Comparison of ENCODE assay signal across 7 cellular contexts in genomic region chr15:74459798-74460197, GRCh38. TPM values are rescaled to one million over a fixed set of nuclear protein-coding genes. Genes with fewer than 3 reads are reported as not detected.
DNase-seq lines count a peak whose midpoint lies in the region; FAIRE-seq and TF ChIP-seq lines count a peak whose summit lies in the region.
"Not testable (repeated sequence)": the region's sequence is repeated elsewhere in the genome, so short reads cannot be mapped to it uniquely, and the experiment has no call there.

No MANE protein-coding gene starts in this region.

- not testable (repeated sequence) for H3K23ac ChIP-seq in H1 (ENCODE audit: insufficient read length)

- H2AK5ac ChIP-seq in H1 (ENCODE audit: low read depth, low read length): not testable (repeated sequence)

- H2BK12ac ChIP-seq in H1 (ENCODE audit: low read depth, low read length): not testable (repeated sequence)

- not testable (repeated sequence) for TF ChIP-seq RAD21 in H1 (IDR thresholded peaks at IDR 0.05 in 1 of 2, conservative IDR thresholded peaks at IDR 0.05 in 1 of 2; ENCODE audit: low read depth in 2 of 2, low read length in 2 of 2)

- H2BK15ac ChIP-seq in H1 (ENCODE audit: low read length): not testable (repeated sequence)

- TF ChIP-seq EP300 in H1 (IDR thresholded peaks at IDR 0.05; ENCODE audit: borderline replicate concordance in 1 of 2, low read depth in 2 of 2, low read length in 2 of 2): not testable (repeated sequence)

- not testable (repeated sequence) for H3K18ac ChIP-seq in H1 (ENCODE audit: extremely low read depth, low read length)

- not testable (repeated sequence) for H3K4me1 ChIP-seq in H1 (replicated peaks in 1 of 4; ENCODE audit: control insufficient read depth in 3 of 4, insufficient read depth in 4 of 4, low read length in 3 of 4)
- H3K4me1 ChIP-seq in smooth muscle cell (ENCODE audit: low read depth): peaks cover 18% of the 10 kb centered on the region

- not testable (repeated sequence) for TF ChIP-seq CTCF in GM06990 (IDR thresholded peaks at IDR 0.05; ENCODE audit: insufficient read depth, low read length, poor library complexity, severe bottlenecking); LNCaP clone FGC (IDR thresholded peaks at IDR 0.05; ENCODE audit: control insufficient read depth, extremely low read depth, insufficient read depth); VCaP (conservative IDR thresholded peaks at IDR 0.05); H1 (IDR thresholded peaks at IDR 0.05; ENCODE audit: control extremely low read depth in 1 of 3, insufficient read depth in 1 of 3, low read depth in 1 of 3, low read length in 3 of 3); mesothelial cell of epicardium (IDR thresholded peaks at IDR 0.05; ENCODE audit: unreplicated experiment); smooth muscle cell (IDR thresholded peaks at IDR 0.05; ENCODE audit: borderline replicate concordance, insufficient read depth, poor library complexity, severe bottlenecking)

- H2BK5ac ChIP-seq in H1 (ENCODE audit: low read depth, low read length): not testable (repeated sequence)

- H3K4me2 ChIP-seq in H1 (ENCODE audit: insufficient read depth in 1 of 2, low read depth in 2 of 2, low read length in 2 of 2) (peak overlapping the region; percentile 76 to 85; a peak in 3 of 4 replicates), smooth muscle cell (peak overlapping the region; percentile 97)

- H3K9me3 ChIP-seq in H1 (ENCODE audit: insufficient read depth in 2 of 2, low read depth in 1 of 2, low read length in 1 of 2); smooth muscle cell (replicated peaks; ENCODE audit: low read depth): not testable (repeated sequence)

- H3K79me2 ChIP-seq in H1 (ENCODE audit: control insufficient read depth in 1 of 2, insufficient read depth in 2 of 2, low read length in 2 of 2) (peaks cover 0 to 15% of the 10 kb centered on the region in 2 experiments; a peak in 2 of 4 replicates), smooth muscle cell (ENCODE audit: low read depth) (peaks cover 14% of the 10 kb centered on the region)

- not testable (repeated sequence) for TF ChIP-seq POLR2A in H1 (IDR thresholded peaks at IDR 0.05; ENCODE audit: control extremely low read depth in 1 of 2, low read depth in 2 of 2, low read length in 2 of 2)

- H3K27me3 ChIP-seq in GM06990 (replicated peaks; ENCODE audit: control insufficient read depth, insufficient read depth, low read length); H1 (replicated peaks in 1 of 4; ENCODE audit: control insufficient read depth in 3 of 4, extremely low read depth in 1 of 4, insufficient read depth in 3 of 4, low read length in 3 of 4); smooth muscle cell (ENCODE audit: low read depth): not testable (repeated sequence)

- H4K20me1 ChIP-seq in H1 (replicated peaks in 1 of 2; ENCODE audit: control insufficient read depth in 1 of 2, insufficient read depth in 2 of 2, low read length in 2 of 2); smooth muscle cell (ENCODE audit: low read depth): not testable (repeated sequence)

- H3K36me3 Mint-ChIP-seq in activated naive CD4-positive, alpha-beta T cell treated with anti-CD3 and anti-CD28 coated beads, Interleukin-2, amount 50 U/mL, for 24 hours: peaks cover 12% of the 10 kb centered on the region
- H3K36me3 Mint-ChIP-seq in mesothelial cell of epicardium: peaks cover 32% of the 10 kb centered on the region

- H3K4ac ChIP-seq in H1 (replicated peaks; ENCODE audit: insufficient read length, low read depth, low read length): not testable (repeated sequence)

- not testable (repeated sequence) for H3K9me3 Mint-ChIP-seq in activated naive CD4-positive, alpha-beta T cell treated with anti-CD3 and anti-CD28 coated beads, Interleukin-2, amount 50 U/mL, for 24 hours
- H3K9me3 Mint-ChIP-seq in mesothelial cell of epicardium: peaks cover 15% of the 10 kb centered on the region

- peak overlapping the region; percentile 97 for H3K4me3 ChIP-seq in GM06990 (replicated peaks; ENCODE audit: low read depth, low read length)
- H3K4me3 ChIP-seq in LNCaP clone FGC (ENCODE audit: low read depth, low read length): peak overlapping the region; percentile 84
- H3K4me3 ChIP-seq in H1 (ENCODE audit: extremely low read depth in 1 of 4, insufficient read depth in 2 of 4, low read depth in 3 of 4, low read length in 4 of 4): peak overlapping the region in 2 of 4 experiments; percentile 82 to 88; a peak in 3 of 8 replicates
- not testable (repeated sequence) for H3K4me3 ChIP-seq in smooth muscle cell

- POLR2A ChIA-PET in H1 (lab: Charles Lee; ENCODE audit: partially characterized antibody): interaction anchor here (0.7 to 3.2 kb wide), 4 partner anchors 17 to 85 kb away, joined by 3 to 25 read pairs (median 8); partner anchors contain the start of gene ARID3B

- peak overlapping the region; percentile 93 for H3K4me3 Mint-ChIP-seq in activated naive CD4-positive, alpha-beta T cell treated with anti-CD3 and anti-CD28 coated beads, Interleukin-2, amount 50 U/mL, for 24 hours
- peak overlapping the region; percentile 83 for H3K4me3 Mint-ChIP-seq in mesothelial cell of epicardium

- not testable (repeated sequence) for H2AFZ ChIP-seq in H1 (ENCODE audit: low read length); smooth muscle cell (ENCODE audit: low read depth)

- H3F3A ChIP-seq in smooth muscle cell (ENCODE audit: low read depth): not testable (repeated sequence)

- H3K27ac ChIP-seq in VCaP: peak overlapping the region; percentile 85
- H3K27ac ChIP-seq in H1 (ENCODE audit: low read depth, low read length); smooth muscle cell (ENCODE audit: low read depth): not testable (repeated sequence)

- H3K9ac ChIP-seq in H1 (replicated peaks in 1 of 4; ENCODE audit: extremely low read depth in 1 of 4, low read depth in 3 of 4, low read length in 3 of 4); smooth muscle cell (ENCODE audit: low read depth): not testable (repeated sequence)

- H2BK120ac ChIP-seq in H1 (replicated peaks; ENCODE audit: low read depth, low read length): not testable (repeated sequence)

- not testable (repeated sequence) for H3K27ac Mint-ChIP-seq in activated naive CD4-positive, alpha-beta T cell treated with anti-CD3 and anti-CD28 coated beads, Interleukin-2, amount 50 U/mL, for 24 hours; mesothelial cell of epicardium

- WGBS in H1 (ENCODE audit: extremely low coverage in 1 of 2, insufficient coverage in 1 of 2, insufficient read length in 1 of 2, insufficient replicate concordance in 2 of 2, low coverage in 1 of 2, low lambda C conversion rate in 2 of 2, missing lambda C conversion rate in 1 of 2), 2 experiments: 97% methylated on average over 9 of the region's 14 CpGs; no CpG with 5 or more reads in 1 of the 2 experiments
- WGBS in smooth muscle cell (ENCODE audit: low lambda C conversion rate): 98% methylated on average over 14 of the region's 14 CpGs

- CTCF ChIA-PET in H1 (lab: Charles Lee; ENCODE audit: partially characterized antibody): interaction anchor here (1.0 to 9.1 kb wide), 4 partner anchors 11 to 78 kb away, joined by 3 to 78 read pairs (median 4); no protein-coding TSS in a partner anchor

- H2BK20ac ChIP-seq in H1 (ENCODE audit: low read length): not testable (repeated sequence)

- H4K8ac ChIP-seq in H1 (ENCODE audit: extremely low read depth, insufficient read depth, low read length): not testable (repeated sequence)

- peaks cover 15% of the 10 kb centered on the region for H3K23me2 ChIP-seq in H1 (ENCODE audit: low read depth, low read length)

- not testable (repeated sequence) for H3K36me3 ChIP-seq in GM06990 (ENCODE audit: control insufficient read depth, insufficient read depth, low read length); H1 (ENCODE audit: control insufficient read depth in 2 of 4, insufficient read depth in 4 of 4, low read length in 3 of 4); smooth muscle cell (ENCODE audit: low read depth)

- not testable (repeated sequence) for H4K5ac ChIP-seq in H1 (ENCODE audit: insufficient read length, low read depth, low read length)

- peaks cover 51% of the 10 kb centered on the region for H3K4me1 Mint-ChIP-seq in activated naive CD4-positive, alpha-beta T cell treated with anti-CD3 and anti-CD28 coated beads, Interleukin-2, amount 50 U/mL, for 24 hours
- peaks cover 20% of the 10 kb centered on the region for H3K4me1 Mint-ChIP-seq in mesothelial cell of epicardium

- not testable (repeated sequence) for H3K56ac ChIP-seq in H1 (replicated peaks; ENCODE audit: insufficient read length, low read depth, low read length)

- DNase-seq in GM06990 (ENCODE audit: extremely low read depth, insufficient read length); LNCaP clone FGC (ENCODE audit: low read depth); H1 (ENCODE audit: low read depth in 1 of 2, low spot score in 2 of 2); mesothelial cell of epicardium (ENCODE audit: low spot score in 2 of 2, unreplicated experiment in 2 of 2); smooth muscle cell (lab: John Stamatoyannopoulos, UW; ENCODE audit: unreplicated experiment): not testable (repeated sequence)

- not testable (repeated sequence) for FAIRE-seq in H1 (lab: Jason Lieb, UNC)

- not testable (repeated sequence) for H3K14ac ChIP-seq in H1 (ENCODE audit: insufficient read length)

- not testable (repeated sequence) for H4K91ac ChIP-seq in H1 (replicated peaks; ENCODE audit: insufficient read length, low read length)

- not testable (repeated sequence) for H3K27me3 Mint-ChIP-seq in activated naive CD4-positive, alpha-beta T cell treated with anti-CD3 and anti-CD28 coated beads, Interleukin-2, amount 50 U/mL, for 24 hours; mesothelial cell of epicardium (ENCODE audit: low read depth)

- H3K79me1 ChIP-seq in H1 (ENCODE audit: low read depth, low read length): not testable (repeated sequence)

RNA-seq across cellular contexts. Expression of gene UBL7, which starts 1.2 kb away (rescaled TPM):
- 71.5 and 76.7 TPM in 2 replicates for total RNA-seq in H1 (2021; fragmentation: NEBNext Ultra II Directional; extraction: Animal tissue kit (Norgen Biotek cat#: 25700))
- polyA plus RNA-seq in H1 (2011; rRNA removed) (183 and 186 TPM in 2 replicates), smooth muscle cell (64.4 and 64.8 TPM in 2 replicates)
- 101 TPM for polyA plus RNA-seq in H1 (2011; cell fraction: cytosol; rRNA removed)
- polyA plus RNA-seq in H1 (2011; cell fraction: nucleus; rRNA removed): 85.9 TPM
- polyA plus RNA-seq in H1 (2012, experiment 1 of 2): 56.4 to 78.9 TPM (median 73.2 TPM) in 4 replicates
- polyA plus RNA-seq in H1 (2012, experiment 2 of 2): 143 TPM
- polyA plus RNA-seq in H1 (2013, experiment 1 of 2): 41.2 TPM
- 42.3 TPM for polyA plus RNA-seq in H1 (2013, experiment 2 of 2)
- 83.6 and 88.4 TPM in 2 replicates for polyA minus RNA-seq in H1 (2011; rRNA and poly(A)+ RNA removed)
- 31.5 TPM for polyA minus RNA-seq in H1 (2011; cell fraction: cytosol; rRNA and poly(A)+ RNA removed)
- 27.7 TPM for polyA minus RNA-seq in H1 (2011; cell fraction: nucleus; rRNA and poly(A)+ RNA removed)
- total RNA-seq in mesothelial cell of epicardium (43.2 to 49.6 TPM (median 47.1 TPM) in 3 replicates), smooth muscle cell (54.5 and 60.6 TPM in 2 replicates)

RNA-seq across cellular contexts. Expression of gene SEMA7A, which starts 26.0 kb away (rescaled TPM):
- total RNA-seq in H1 (2021; fragmentation: NEBNext Ultra II Directional; extraction: Animal tissue kit (Norgen Biotek cat#: 25700)): 14.6 and 15.0 TPM in 2 replicates
- polyA plus RNA-seq in H1 (2011; rRNA removed): 10.7 and 13.4 TPM in 2 replicates
- polyA plus RNA-seq in H1 (2011; cell fraction: cytosol; rRNA removed): 10.9 TPM
- polyA plus RNA-seq in H1 (2011; cell fraction: nucleus; rRNA removed): 19.2 TPM
- 10.5 to 14.0 TPM (median 12.0 TPM) in 4 replicates for polyA plus RNA-seq in H1 (2012, experiment 1 of 2)
- 11.5 TPM for polyA plus RNA-seq in H1 (2012, experiment 2 of 2)
- polyA plus RNA-seq in H1 (2013, experiment 1 of 2): 16.7 TPM
- 16.7 TPM for polyA plus RNA-seq in H1 (2013, experiment 2 of 2)
- polyA minus RNA-seq in H1 (2011; rRNA and poly(A)+ RNA removed): 10.7 and 12.5 TPM in 2 replicates
- polyA minus RNA-seq in H1 (2011; cell fraction: cytosol; rRNA and poly(A)+ RNA removed): 4.6 TPM
- 9.5 TPM for polyA minus RNA-seq in H1 (2011; cell fraction: nucleus; rRNA and poly(A)+ RNA removed)
- 4.6 to 6.0 TPM (median 5.0 TPM) in 3 replicates for total RNA-seq in mesothelial cell of epicardium
- total RNA-seq in smooth muscle cell: 33.7 and 44.5 TPM in 2 replicates
- polyA plus RNA-seq in smooth muscle cell: 9.3 and 14.9 TPM in 2 replicates
